ENCODE assay signal across 34 cellular contexts in the genomic region with DNA sequence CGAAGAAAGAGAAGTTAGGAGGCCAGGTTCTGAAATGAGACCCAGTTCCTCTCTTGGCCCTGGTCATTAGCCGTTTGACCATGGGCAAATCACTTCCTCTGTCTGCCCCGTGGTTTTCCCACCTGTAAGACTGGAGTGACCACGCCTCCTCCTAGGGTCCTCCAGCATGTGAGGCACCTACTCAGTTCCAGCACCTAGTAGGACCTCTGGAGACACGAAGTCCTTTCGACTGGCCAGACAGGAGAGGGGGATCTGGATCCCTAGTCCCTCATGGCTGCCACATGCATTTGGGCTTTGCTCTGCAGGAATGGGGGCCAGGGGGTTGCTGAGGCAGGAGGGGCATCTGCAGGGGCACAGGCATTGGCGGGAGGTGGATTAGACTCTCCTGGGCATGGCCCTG. TPM values are rescaled to one million over a fixed set of nuclear protein-coding genes. Genes with fewer than 3 reads are reported as not detected.
"Had no signal": no experiment of that assay in that cellular context is flagged by ENCODE, and none has a peak within 500 bp of the region (broad histone marks: within the 10 kb centered on the region; RNA-seq: fewer than 3 reads in every experiment).

No MANE protein-coding gene starts in this region.

- H3K27me3 ChIP-seq: adrenal gland, body of pancreas, cardiac muscle cell, colonic mucosa had no signal

- FAIRE-seq: endometrium, endothelial cell of umbilical vein, frontal cortex had no signal

- H3K27ac ChIP-seq: adrenal gland, body of pancreas, cardiac muscle cell, colonic mucosa, epithelial cell of prostate had no signal

- ATAC-seq: activated CD4-positive, alpha-beta T cell treated with anti-CD3 and anti-CD28 coated beads for 36 hours; activated CD8-positive, alpha-beta memory T cell treated with anti-CD3 and anti-CD28 coated beads, Interleukin-2, amount 10 ng/mL, durations not matched to agents 7 days and 5 days; activated CD8-positive, alpha-beta T cell treated with anti-CD3 and anti-CD28 coated beads, Interleukin-2, amount 10 ng/mL, durations not matched to agents 7 days and 5 days; activated naive CD8-positive, alpha-beta T cell treated with anti-CD3 and anti-CD28 coated beads, Interleukin-2, amount 50 U/mL, for 24 hours; body of pancreas had no signal

- H3K9me3 ChIP-seq: adrenal gland, body of pancreas, colonic mucosa, esophagus squamous epithelium had no signal

- H3K4me1 ChIP-seq: adrenal gland, colonic mucosa had no signal

- H3K36me3 ChIP-seq: adrenal gland, cardiac muscle cell, colonic mucosa had no signal

- H3K4me3 ChIP-seq: adrenal gland, body of pancreas, cardiac muscle cell, colonic mucosa, esophagus squamous epithelium had no signal

- DNase-seq: activated CD4-positive, alpha-beta memory T cell treated with anti-CD3 and anti-CD28 coated beads for 36 hours; activated CD4-positive, alpha-beta T cell treated with anti-CD3 and anti-CD28 coated beads for 36 hours; activated CD4-positive, alpha-beta T cell treated with anti-CD3 and anti-CD28 coated beads, Interleukin-2, amount 10 ng/mL, durations not matched to agents 24 days and 14 days; activated CD4-positive, CD25-positive, alpha-beta regulatory T cell; activated CD4-positive, CD25-positive, alpha-beta regulatory T cell treated with anti-CD3 and anti-CD28 coated beads, Interleukin-2, amount 50 U/mL, for 72 hours; activated CD8-positive, alpha-beta memory T cell treated with anti-CD3 and anti-CD28 coated beads, Interleukin-2, amount 10 ng/mL, durations not matched to agents 7 days and 5 days; activated CD8-positive, alpha-beta memory T cell treated with anti-CD3 and anti-CD28 coated beads, Interleukin-2, amount 50 U/mL, for 4 hours; activated CD8-positive, alpha-beta T cell treated with anti-CD3 and anti-CD28 coated beads, Interleukin-2, amount 10 ng/mL, durations not matched to agents 7 days and 5 days; activated effector memory CD4-positive, alpha-beta T cell treated with anti-CD3 and anti-CD28 coated beads, Interleukin-2, amount 50 U/mL, for 16 hours; activated naive CD4-positive, alpha-beta T cell treated with anti-CD3 and anti-CD28 coated beads for 36 hours; activated naive CD8-positive, alpha-beta T cell treated with anti-CD3 and anti-CD28 coated beads for 36 hours; activated naive CD8-positive, alpha-beta T cell treated with anti-CD3 and anti-CD28 coated beads, Interleukin-2, amount 50 U/mL, for 24 hours; activated T-cell treated with anti-CD3 and anti-CD28 coated beads, Interleukin-2, amount 50 U/mL, for 1 hour; activated T-cell treated with anti-CD3 and anti-CD28 coated beads, Interleukin-2, amount 50 U/mL, for 48 hours; adrenal gland; amygdala; aorta; body of pancreas; central memory CD4-positive, alpha-beta T cell; cerebellar nuclear complex; colonic mucosa; effector CD8-positive, alpha-beta T cell; esophagus squamous epithelium; head of caudate nucleus; T-helper 2 cell had no signal

RNA-seq across cellular contexts. Expression of gene TRPV4, which starts 16.3 kb away (rescaled TPM):
- total RNA-seq: activated CD4-positive, alpha-beta memory T cell treated with anti-CD3 and anti-CD28 coated beads for 36 hours; activated CD4-positive, alpha-beta T cell treated with anti-CD3 and anti-CD28 coated beads for 36 hours; activated CD4-positive, alpha-beta T cell treated with anti-CD3 and anti-CD28 coated beads, Interleukin-2, amount 10 ng/mL, durations not matched to agents 24 days and 14 days; activated CD8-positive, alpha-beta memory T cell treated with anti-CD3 and anti-CD28 coated beads for 36 hours; activated CD8-positive, alpha-beta memory T cell treated with anti-CD3 and anti-CD28 coated beads, Interleukin-2, amount 10 ng/mL, durations not matched to agents 7 days and 5 days; activated CD8-positive, alpha-beta T cell treated with anti-CD3 and anti-CD28 coated beads, Interleukin-2, amount 10 ng/mL, durations not matched to agents 7 days and 5 days; activated naive CD4-positive, alpha-beta T cell treated with anti-CD3 and anti-CD28 coated beads for 36 hours; activated naive CD8-positive, alpha-beta T cell treated with anti-CD3 and anti-CD28 coated beads for 36 hours; activated T-helper 1 cell treated with anti-CD3 and anti-CD28 coated beads, Interleukin-12 subunit alpha, Interleukin-12 subunit beta, Interleukin-2, Interleukin-4 antibody, amounts not matched to agents 30 ng/mL and 10 ng/mL and 1 ng/mL, durations not matched to agents 14 hours and 24 hours and 36 hours; activated T-helper 2 cell treated with anti-CD3 and anti-CD28 coated beads, Interferon-gamma antibody, Interleukin-2, Interleukin-4, amounts not matched to agents 10 μg/mL and 5 μg/mL and 100 μg/mL, durations not matched to agents 14 hours and 24 hours and 36 hours; frontal cortex; T-helper 1 cell treated with Interleukin-12 subunit alpha and Interleukin-12 subunit beta and Interleukin-4 antibody, amounts not matched to agents 30 ng/mL and 1 ng/mL, for 36 hours had no signal
